Comparison of ENCODE assay signal across 14 cellular contexts in genomic region chr3:187945374-187945773, GRCh38.
DNase-seq lines count a peak whose midpoint lies in the region; ATAC-seq and TF ChIP-seq lines count a peak whose summit lies in the region.
"Had no signal": no experiment of that assay in that cellular context is flagged by ENCODE, and none has a peak within 500 bp of the region (broad histone marks: within the 10 kb centered on the region; RNA-seq: fewer than 3 reads in every experiment).

No MANE protein-coding gene starts in this region.

- H4K20me1 ChIP-seq in Karpas-422 (ENCODE audit: insufficient read depth, low read depth, low read length) (no peaks in the 10 kb centered on the region), OCI-LY7 (ENCODE audit: insufficient read depth, low read length) (no peaks in the 10 kb centered on the region), osteoblast (ENCODE audit: insufficient read depth, low read length) (no peaks in the 10 kb centered on the region)

- H3K27me3 ChIP-seq in Karpas-422 (ENCODE audit: low read length) (no peaks in the 10 kb centered on the region), osteoblast (ENCODE audit: insufficient read depth, low read length) (no peaks in the 10 kb centered on the region), endodermal cell (ENCODE audit: control insufficient read depth, insufficient read depth, low read length, poor library complexity, severe bottlenecking) (peaks cover 39% of the 10 kb centered on the region)
- H3K27me3 ChIP-seq: BE2C had no signal

- H3K27me3 Mint-ChIP-seq in natural killer cell (ENCODE audit: low read depth in 2 of 2), result no peaks in the 10 kb centered on the region
- H3K27me3 Mint-ChIP-seq in natural killer cell treated with Interleukin-12 subunit alpha and Interleukin-12 subunit beta and Interleukin-15 and Interleukin-18, amount 100 ng/mL, for 72 hours, result no peaks in the 10 kb centered on the region
- H3K27me3 Mint-ChIP-seq in endodermal cell (ENCODE audit: insufficient read depth), result no peaks in the 10 kb centered on the region
- H3K27me3 Mint-ChIP-seq: CD8-positive, alpha-beta memory T cell had no signal

- no peaks in the 10 kb centered on the region for H3K9me2 ChIP-seq in Karpas-422 (replicated peaks; ENCODE audit: insufficient read depth, low read length)
- no peaks in the 10 kb centered on the region for H3K9me2 ChIP-seq in OCI-LY7 (ENCODE audit: insufficient read depth, low read length)

- CTCF ChIA-PET in OCI-LY7 (lab: Charles Lee; ENCODE audit: unreplicated experiment), result interaction anchor here (0.7 to 3.1 kb wide), 10 partner anchors 10 to 205 kb away, joined by 4 to 18 read pairs (median 5); no protein-coding TSS in a partner anchor

- TF ChIP-seq CTCF in natural killer cell (IDR thresholded peaks at IDR 0.05), result no peak
- TF ChIP-seq CTCF in OCI-LY7 (conservative IDR thresholded peaks at IDR 0.05; ENCODE audit: low read length), result no peak
- TF ChIP-seq CTCF in osteoblast (IDR thresholded peaks at IDR 0.05; ENCODE audit: extremely low read depth, low read depth, low read length), result no peak
- TF ChIP-seq CTCF in endodermal cell (conservative IDR thresholded peaks at IDR 0.05), result no peak

- POLR2A ChIA-PET in OCI-LY7 (lab: Charles Lee), result interaction anchor here (0.6 to 20.4 kb wide), 24 partner anchors 9 to 297 kb away, joined by 3 to 1356 read pairs (median 28); partner anchors contain the start of gene BCL6

- DNase-seq in natural killer cell, result no peak
- no peak for DNase-seq in natural killer cell treated with Interleukin-12 subunit alpha and Interleukin-12 subunit beta and Interleukin-15 and Interleukin-18, amount 100 ng/mL, for 72 hours (ENCODE audit: low spot score)
- DNase-seq in Karpas-422, result peak; percentile 94
- peak; percentile 72 for DNase-seq in OCI-LY7 (ENCODE audit: low spot score)
- peak; percentile 53 for DNase-seq in osteoblast (ENCODE audit: insufficient read length, low spot score, missing footprints)
- DNase-seq in endodermal cell, result no peak
- DNase-seq in H4 (ENCODE audit: low spot score), result no peak
- DNase-seq in stimulated activated effector memory CD8-positive, alpha-beta T cell treated with anti-CD3 and anti-CD28 coated beads, Interleukin-12 subunit alpha, Interleukin-12 subunit beta, amount 100 ng/mL, for 72 hours (ENCODE audit: low spot score in 2 of 2), result no peak
- DNase-seq: BE2C; Caco-2; CD8-positive, alpha-beta memory T cell; GF-D8; HCEC 1CT; HFFc6 had no signal

- H3K4me2 ChIP-seq in Karpas-422 (ENCODE audit: low read depth, low read length, poor library complexity, severe bottlenecking) (peak overlapping the region; percentile 77), OCI-LY7 (ENCODE audit: low read length) (peak overlapping the region; percentile 95), osteoblast (ENCODE audit: insufficient read depth, low read length) (no peak overlapping the region)

- H3K36me3 Mint-ChIP-seq in natural killer cell (no peaks in the 10 kb centered on the region), endodermal cell (ENCODE audit: low read depth) (no peaks in the 10 kb centered on the region)
- no peaks in the 10 kb centered on the region for H3K36me3 Mint-ChIP-seq in natural killer cell treated with Interleukin-12 subunit alpha and Interleukin-12 subunit beta and Interleukin-15 and Interleukin-18, amount 100 ng/mL, for 72 hours
- H3K36me3 Mint-ChIP-seq in stimulated activated effector memory CD8-positive, alpha-beta T cell treated with anti-CD3 and anti-CD28 coated beads, Interleukin-12 subunit alpha, Interleukin-12 subunit beta, amount 100 ng/mL, for 72 hours, result no peaks in the 10 kb centered on the region
- H3K36me3 Mint-ChIP-seq: CD8-positive, alpha-beta memory T cell had no signal

- intact Hi-C loops in natural killer cell (cut with micrococcal nuclease), result no loop called here
- intact Hi-C loops in OCI-LY7 (cut with micrococcal nuclease; ENCODE audit: unreplicated experiment), result loop anchor here (1.0 to 10.0 kb wide), 3 partner anchors 203 to 809 kb away; no protein-coding TSS in a partner anchor

- no peak overlapping the region for H3K27ac Mint-ChIP-seq in natural killer cell
- no peak overlapping the region for H3K27ac Mint-ChIP-seq in natural killer cell treated with Interleukin-12 subunit alpha and Interleukin-12 subunit beta and Interleukin-15 and Interleukin-18, amount 100 ng/mL, for 72 hours
- no peak overlapping the region for H3K27ac Mint-ChIP-seq in endodermal cell
- no peak overlapping the region for H3K27ac Mint-ChIP-seq in stimulated activated effector memory CD8-positive, alpha-beta T cell treated with anti-CD3 and anti-CD28 coated beads, Interleukin-12 subunit alpha, Interleukin-12 subunit beta, amount 100 ng/mL, for 72 hours
- H3K27ac Mint-ChIP-seq: CD8-positive, alpha-beta memory T cell had no signal

- H3K4me1 ChIP-seq in Karpas-422 (ENCODE audit: low read length), result peaks cover 100% of the 10 kb centered on the region
- H3K4me1 ChIP-seq in OCI-LY7 (ENCODE audit: insufficient read depth, low read length, poor library complexity, severe bottlenecking), result peaks cover 100% of the 10 kb centered on the region
- H3K4me1 ChIP-seq in osteoblast (ENCODE audit: insufficient read depth, low read length), result peaks cover 17% of the 10 kb centered on the region
- no peaks in the 10 kb centered on the region for H3K4me1 ChIP-seq in endodermal cell (ENCODE audit: control insufficient read depth, insufficient read depth, low read length)
- H3K4me1 ChIP-seq: BE2C had no signal

- H2AFZ ChIP-seq in Karpas-422 (ENCODE audit: low read length) (no peak overlapping the region), OCI-LY7 (ENCODE audit: low read length) (no peak overlapping the region), osteoblast (ENCODE audit: low read length) (no peak overlapping the region)

- no TSS peak for BruUV-seq in OCI-LY7 (replicated peaks; lab: Mats Ljungman, UMichigan)

- H3K4me1 Mint-ChIP-seq in natural killer cell (peaks cover 29 to 31% of the 10 kb centered on the region in 2 donors), endodermal cell (peaks cover 5% of the 10 kb centered on the region)
- peaks cover 16 to 27% of the 10 kb centered on the region in 2 donors for H3K4me1 Mint-ChIP-seq in natural killer cell treated with Interleukin-12 subunit alpha and Interleukin-12 subunit beta and Interleukin-15 and Interleukin-18, amount 100 ng/mL, for 72 hours (ENCODE audit: low read depth in 2 of 2)
- H3K4me1 Mint-ChIP-seq in stimulated activated effector memory CD8-positive, alpha-beta T cell treated with anti-CD3 and anti-CD28 coated beads, Interleukin-12 subunit alpha, Interleukin-12 subunit beta, amount 100 ng/mL, for 72 hours, result no peaks in the 10 kb centered on the region

- no peaks in the 10 kb centered on the region for H3K36me3 ChIP-seq in Karpas-422 (ENCODE audit: insufficient read depth, low read length)
- H3K36me3 ChIP-seq in OCI-LY7 (ENCODE audit: insufficient read depth, low read length), result no peaks in the 10 kb centered on the region
- H3K36me3 ChIP-seq in osteoblast (ENCODE audit: insufficient read depth, low read length), result no peaks in the 10 kb centered on the region
- no peaks in the 10 kb centered on the region for H3K36me3 ChIP-seq in endodermal cell (ENCODE audit: control insufficient read depth, insufficient read depth, low read length)
- H3K36me3 ChIP-seq: BE2C had no signal

- peak overlapping the region; percentile 84 for H3K9ac ChIP-seq in Karpas-422 (ENCODE audit: low read length)
- H3K9ac ChIP-seq in endodermal cell (ENCODE audit: extremely low read depth, low read length, poor library complexity, severe bottlenecking), result no peak overlapping the region

- H3K4me3 Mint-ChIP-seq in natural killer cell (peak overlapping the region; percentile 28), endodermal cell (no peak overlapping the region)
- H3K4me3 Mint-ChIP-seq in natural killer cell treated with Interleukin-12 subunit alpha and Interleukin-12 subunit beta and Interleukin-15 and Interleukin-18, amount 100 ng/mL, for 72 hours, result no peak overlapping the region
- no peak overlapping the region for H3K4me3 Mint-ChIP-seq in stimulated activated effector memory CD8-positive, alpha-beta T cell treated with anti-CD3 and anti-CD28 coated beads, Interleukin-12 subunit alpha, Interleukin-12 subunit beta, amount 100 ng/mL, for 72 hours
- H3K4me3 Mint-ChIP-seq: CD8-positive, alpha-beta memory T cell; HFFc6 had no signal

- H3K9me3 ChIP-seq in Karpas-422 (ENCODE audit: low read length) (no peaks in the 10 kb centered on the region), OCI-LY7 (ENCODE audit: low read length) (no peaks in the 10 kb centered on the region), osteoblast (ENCODE audit: low read depth, low read length) (no peaks in the 10 kb centered on the region), endodermal cell (ENCODE audit: control insufficient read depth, low read length) (no peaks in the 10 kb centered on the region)
- H3K9me3 ChIP-seq: BE2C, Caco-2 had no signal

- peak overlapping the region; percentile 62 for H3K4me3 ChIP-seq in Karpas-422 (ENCODE audit: low read length)
- peak overlapping the region; percentile 69 for H3K4me3 ChIP-seq in OCI-LY7 (ENCODE audit: low read depth, low read length, poor library complexity, severe bottlenecking)
- no peak overlapping the region for H3K4me3 ChIP-seq in osteoblast (ENCODE audit: insufficient read depth, low read length)
- H3K4me3 ChIP-seq in endodermal cell (ENCODE audit: low read length), result no peak overlapping the region

- H3K9me3 Mint-ChIP-seq in natural killer cell, result no peaks in the 10 kb centered on the region
- no peaks in the 10 kb centered on the region for H3K9me3 Mint-ChIP-seq in natural killer cell treated with Interleukin-12 subunit alpha and Interleukin-12 subunit beta and Interleukin-15 and Interleukin-18, amount 100 ng/mL, for 72 hours
- no peaks in the 10 kb centered on the region for H3K9me3 Mint-ChIP-seq in endodermal cell
- no peaks in the 10 kb centered on the region for H3K9me3 Mint-ChIP-seq in stimulated activated effector memory CD8-positive, alpha-beta T cell treated with anti-CD3 and anti-CD28 coated beads, Interleukin-12 subunit alpha, Interleukin-12 subunit beta, amount 100 ng/mL, for 72 hours
- H3K9me3 Mint-ChIP-seq: CD8-positive, alpha-beta memory T cell; HFFc6 had no signal

- no peaks in the 10 kb centered on the region for H3K79me2 ChIP-seq in Karpas-422 (ENCODE audit: low read length)
- H3K79me2 ChIP-seq in OCI-LY7 (ENCODE audit: insufficient read depth, low read depth, low read length), result peaks cover 54% of the 10 kb centered on the region; the same call in 1 of the 2 replicates
- H3K79me2 ChIP-seq in osteoblast (ENCODE audit: insufficient read depth, low read length), result no peaks in the 10 kb centered on the region

- 87 to 100% methylated on average over 1 to 2 of the region's 2 CpGs for WGBS in endodermal cell (ENCODE audit: insufficient coverage in 1 of 2, insufficient read length in 1 of 2), 2 experiments

- ATAC-seq in natural killer cell, result no peak
- no peak for ATAC-seq in natural killer cell treated with Interleukin-12 subunit alpha and Interleukin-12 subunit beta and Interleukin-15 and Interleukin-18, amount 100 ng/mL, for 72 hours
- ATAC-seq in stimulated activated effector memory CD8-positive, alpha-beta T cell treated with anti-CD3 and anti-CD28 coated beads, Interleukin-12 subunit alpha, Interleukin-12 subunit beta, amount 100 ng/mL, for 72 hours, result no peak

- peak overlapping the region; percentile 97 for H3K27ac ChIP-seq in Karpas-422 (ENCODE audit: low read length)
- H3K27ac ChIP-seq in OCI-LY7 (ENCODE audit: low read depth, low read length, poor library complexity, severe bottlenecking), result peak overlapping the region; percentile 99
- no peak overlapping the region for H3K27ac ChIP-seq in osteoblast (ENCODE audit: low read depth, low read length)
- no peak overlapping the region for H3K27ac ChIP-seq in endodermal cell (ENCODE audit: low read depth, low read length)

Comparison
In these comparisons a context has a peak if more than half of its experiments do, and no peak if none do; other contexts are left out.
1. DNase-seq: peak in Karpas-422 (single experiment), OCI-LY7 (single experiment) and osteoblast (single experiment); none in natural killer cell (single experiment), natural killer cell treated with Interleukin-12 subunit alpha and Interleukin-12 subunit beta and Interleukin-15 and Interleukin-18, amount 100 ng/mL, for 72 hours (single experiment), endodermal cell (single experiment), H4 (single experiment) and stimulated activated effector memory CD8-positive, alpha-beta T cell treated with anti-CD3 and anti-CD28 coated beads, Interleukin-12 subunit alpha, Interleukin-12 subunit beta, amount 100 ng/mL, for 72 hours (0 of 2).
2. H3K27ac ChIP-seq: peak in Karpas-422 (single experiment) and OCI-LY7 (single experiment); none in osteoblast (single experiment) and endodermal cell (single experiment).
3. H3K4me3 ChIP-seq: peak in Karpas-422 (single experiment) and OCI-LY7 (single experiment); none in osteoblast (single experiment) and endodermal cell (single experiment).